In genomic region chr7:102287082-102287464, GRCh38 we compare ENCODE assay signal across 8 cellular contexts. TPM values are rescaled to one million over a fixed set of nuclear protein-coding genes. Genes with fewer than 3 reads are reported as not detected.
DNase-seq lines count a peak whose midpoint lies in the region; ATAC-seq, FAIRE-seq and TF ChIP-seq lines count a peak whose summit lies in the region.

No MANE protein-coding gene starts in this region.

- no peaks in the 10 kb centered on the region for H4K20me1 ChIP-seq in GM12878 (ENCODE audit: control insufficient read depth, insufficient read depth)

- SMC1A ChIA-PET in GM12878 (lab: Charles Lee; ENCODE audit: uncharacterized antibody, unreplicated experiment), result interaction anchor here (1.2 to 6.8 kb wide), 4 partner anchors 18 to 107 kb away, joined by 4 to 91 read pairs (median 22); no protein-coding TSS in a partner anchor

- ATAC-seq in HG02981 (IDR thresholded peaks at IDR 0.05; ENCODE audit: unreplicated experiment), result peak; percentile 16
- ATAC-seq in GM12878, result peak; percentile 30

- FAIRE-seq in GM12878 (lab: Jason Lieb, UNC), result no peak

- no peak overlapping the region for H3K27ac Mint-ChIP-seq in CD14-positive monocyte

- peak overlapping the region in 1 of 2 experiments; percentile 68 for H3K4ac ChIP-seq in mesenchymal stem cell (ENCODE audit: low read depth in 1 of 2, low read length in 2 of 2)

- peak overlapping the region; percentile 67 for H3K4me3 ChIP-seq in GM12878
- H3K4me3 ChIP-seq in mesenchymal stem cell (ENCODE audit: insufficient read depth in 1 of 2, low read depth in 1 of 2, low read length in 2 of 2), result peak overlapping the region; percentile 83
- H3K4me3 ChIP-seq in vagina, result peak overlapping the region; percentile 67 to 97

- peaks cover 10 to 11% of the 10 kb centered on the region in 2 donors for H3K36me3 Mint-ChIP-seq in CD14-positive monocyte

- BruUV-seq in GM12878 (replicated peaks; lab: Mats Ljungman, UMichigan), result no TSS peak

- WGBS in GM12878 (ENCODE audit: insufficient coverage, insufficient replicate concordance, low lambda C conversion rate, missing lambda C conversion rate), result 3% methylated on average over 13 of the region's 38 CpGs
- under 1% methylated on average over 30 of the region's 38 CpGs for WGBS in mesenchymal stem cell

- H3K4me3 Mint-ChIP-seq in CD14-positive monocyte, result peak overlapping the region; percentile 75 to 80

- H3K4me1 ChIP-seq in GM12878 (ENCODE audit: control insufficient read depth, insufficient read depth, low read length), result peaks cover 57% of the 10 kb centered on the region
- peaks cover 32% of the 10 kb centered on the region for H3K4me1 ChIP-seq in mesenchymal stem cell (ENCODE audit: control insufficient read depth, insufficient read depth, low read depth, low read length)
- peaks cover 38% of the 10 kb centered on the region for H3K4me1 ChIP-seq in vagina

- TF ChIP-seq EP300 in GM12878 (IDR thresholded peaks at IDR 0.05; ENCODE audit: borderline replicate concordance in 1 of 2, control insufficient read depth in 1 of 2, low read depth in 2 of 2, low read length in 2 of 2), result no peak

- H3K14ac ChIP-seq in mesenchymal stem cell (ENCODE audit: low read length in 2 of 2), result peak overlapping the region in 1 of 2 experiments; percentile 71

- H3K9me3 ChIP-seq in GM12878 (replicated peaks; ENCODE audit: control insufficient read depth, insufficient read depth, low read length), result no peaks in the 10 kb centered on the region
- no peaks in the 10 kb centered on the region for H3K9me3 ChIP-seq in mesenchymal stem cell (ENCODE audit: control insufficient read depth, low read length)
- H3K9me3 ChIP-seq in vagina, result no peaks in the 10 kb centered on the region

- peak overlapping the region; percentile 47; the same call in 1 of the 2 replicates for H2AFZ ChIP-seq in GM12878 (ENCODE audit: control insufficient read depth, low read depth, low read length)
- H2AFZ ChIP-seq in mesenchymal stem cell (ENCODE audit: low read depth, low read length), result peak overlapping the region; percentile 72

- H3K9ac ChIP-seq in GM12878 (ENCODE audit: control insufficient read depth, insufficient read depth, low read length) (peak overlapping the region; percentile 72), mesenchymal stem cell (ENCODE audit: low read length) (peak overlapping the region; percentile 74)

- H2BK5ac ChIP-seq in mesenchymal stem cell (ENCODE audit: low read depth, low read length, poor library complexity, severe bottlenecking), result no peak overlapping the region

- peak overlapping the region; percentile 60 for H2BK15ac ChIP-seq in mesenchymal stem cell (ENCODE audit: low read depth, poor library complexity, severe bottlenecking)

- H3K27me3 ChIP-seq in GM12878 (replicated peaks in 1 of 2; ENCODE audit: control insufficient read depth in 2 of 2, insufficient read depth in 2 of 2, low read length in 1 of 2), result no peaks in the 10 kb centered on the region
- H3K27me3 ChIP-seq in mesenchymal stem cell (ENCODE audit: control insufficient read depth in 1 of 2, insufficient read depth in 1 of 2, low read length in 2 of 2), result peaks cover 11 to 29% of the 10 kb centered on the region in 2 experiments
- no peaks in the 10 kb centered on the region for H3K27me3 ChIP-seq in vagina

- H4K8ac ChIP-seq in mesenchymal stem cell (ENCODE audit: low read length), result peak overlapping the region; percentile 4

- peak overlapping the region; percentile 31 to 58 for H3K18ac ChIP-seq in mesenchymal stem cell (ENCODE audit: low read depth in 1 of 2, low read length in 2 of 2)

- no peak overlapping the region for H4K91ac ChIP-seq in mesenchymal stem cell (ENCODE audit: low read length)

- no peaks in the 10 kb centered on the region for H3K9me3 Mint-ChIP-seq in CD14-positive monocyte

- peaks cover 44% of the 10 kb centered on the region for H3K4me1 Mint-ChIP-seq in CD14-positive monocyte

- TF ChIP-seq CTCF in CD14-positive monocyte (IDR thresholded peaks at IDR 0.05) (no peak), GM12878 (IDR thresholded peaks at IDR 0.05 in 2 of 3, conservative IDR thresholded peaks at IDR 0.05 in 1 of 3; ENCODE audit: control insufficient read depth in 2 of 3, extremely low read depth in 1 of 3, insufficient read depth in 1 of 3, low read depth in 3 of 3, low read length in 3 of 3) (no peak), vagina (IDR thresholded peaks at IDR 0.05) (no peak), GM10248 (IDR thresholded peaks at IDR 0.05; ENCODE audit: control extremely low read depth, extremely low read depth, low read depth, missing control alignments) (no peak)

- intact Hi-C loops in CD14-positive monocyte (cut with micrococcal nuclease) (loop anchor here (2.0 to 10.0 kb wide), 3 partner anchors 20 to 178 kb away; partner anchors contain the start of genes ALKBH4 (in 1 of the 2) and LRWD1 (in 1 of the 2)), GM12878 (cut with micrococcal nuclease; ENCODE audit: unreplicated experiment) (loop anchor here (1.0 to 5.0 kb wide), 2 partner anchors 20 to 180 kb away; no protein-coding TSS in a partner anchor), vagina (cut with DNase I) (no loop called here)

- no peak overlapping the region for H3K23ac ChIP-seq in mesenchymal stem cell (ENCODE audit: low read length in 2 of 2)

- in situ Hi-C loops in GM12878 (cut with MboI), result loop anchor here (5.0 kb wide), 1 partner anchor 165 kb away; no protein-coding TSS in a partner anchor

- H2AK5ac ChIP-seq in mesenchymal stem cell (ENCODE audit: low read length, severe bottlenecking), result no peak overlapping the region

- H3K36me3 ChIP-seq in GM12878 (ENCODE audit: control insufficient read depth in 2 of 2, insufficient read depth in 2 of 2, low read length in 1 of 2) (no peaks in the 10 kb centered on the region; a peak in 1 of 4 replicates), mesenchymal stem cell (ENCODE audit: control insufficient read depth in 1 of 2, insufficient read depth in 2 of 2, low read depth in 1 of 2, low read length in 2 of 2) (peaks cover 0 to 7% of the 10 kb centered on the region in 2 experiments), vagina (no peaks in the 10 kb centered on the region)

- peaks cover 46% of the 10 kb centered on the region for H3K79me2 ChIP-seq in GM12878 (ENCODE audit: control insufficient read depth, insufficient read depth, low read length)

- H2BK12ac ChIP-seq in mesenchymal stem cell (ENCODE audit: low read length in 2 of 2), result peak overlapping the region in 1 of 2 experiments; percentile 90

- DNase-seq in CD14-positive monocyte (ENCODE audit: low spot score) (no peak), GM12878 (ENCODE audit: low read depth, low spot score) (no peak), mesenchymal stem cell (no peak), vagina (ENCODE audit: extremely low spot score in 2 of 2) (no peak), GM10248 (ENCODE audit: extremely low spot score) (no peak), Ammon's horn (ENCODE audit: low spot score) (no peak), kidney tubule cell (ENCODE audit: low spot score) (no peak)

- peaks cover 0 to 9% (median 2%) of the 10 kb centered on the region in 3 donors for H3K27me3 Mint-ChIP-seq in CD14-positive monocyte (ENCODE audit: low read depth in 3 of 3)

- H3K79me1 ChIP-seq in mesenchymal stem cell (replicated peaks; ENCODE audit: low read length, poor library complexity, severe bottlenecking), result peaks cover 22% of the 10 kb centered on the region

- POLR2A ChIA-PET in GM12878 (lab: Charles Lee), result interaction anchor here (1.1 to 3.9 kb wide), 7 partner anchors 9 to 301 kb away, joined by 3 to 34 read pairs (median 3); partner anchors contain the start of gene PRKRIP1
- POLR2A ChIA-PET in GM10248 (lab: Yijun Ruan, JAX), result interaction anchor here (1.4 kb wide), 1 partner anchor 15 kb away, joined by 4 read pairs; no protein-coding TSS in a partner anchor

- peak overlapping the region; percentile 75; the same call in 1 of the 2 replicates for H3K4me2 ChIP-seq in GM12878 (ENCODE audit: control insufficient read depth, insufficient read depth)
- H3K4me2 ChIP-seq in mesenchymal stem cell (ENCODE audit: low read length, poor library complexity, severe bottlenecking), result peak overlapping the region; percentile 100

- TF ChIP-seq POLR2A in GM12878 (IDR thresholded peaks at IDR 0.05; ENCODE audit: low read depth, low read length) (no peak), vagina (IDR thresholded peaks at IDR 0.05) (no peak)

- peak overlapping the region; percentile 70 for H3K27ac ChIP-seq in GM12878 (ENCODE audit: control insufficient read depth, insufficient read depth)
- H3K27ac ChIP-seq in mesenchymal stem cell (ENCODE audit: low read length, poor library complexity, severe bottlenecking), result no peak overlapping the region
- H3K27ac ChIP-seq in vagina, result peak overlapping the region; percentile 76

- no peak overlapping the region for H2BK120ac ChIP-seq in mesenchymal stem cell (ENCODE audit: low read depth, low read length)

- RAD21 ChIA-PET in GM12878 (lab: Charles Lee; ENCODE audit: unreplicated experiment), result interaction anchor here (0.5 to 6.0 kb wide), 9 partner anchors 8 to 109 kb away, joined by 3 to 121 read pairs (median 6); partner anchors contain the start of gene PRKRIP1

- no peak for TF ChIP-seq RAD21 in GM12878 (IDR thresholded peaks at IDR 0.05; ENCODE audit: insufficient read depth, low read depth, low read length)

- CTCF ChIA-PET in GM12878 (lab: Yijun Ruan, JAX) (interaction anchor here (0.7 to 5.7 kb wide), 10 partner anchors 8 to 540 kb away, joined by 3 to 62 read pairs (median 6); partner anchors contain the start of gene PRKRIP1), GM10248 (lab: Yijun Ruan, JAX) (interaction anchor here (1.4 to 3.4 kb wide), 4 partner anchors 8 to 76 kb away, joined by 3 to 13 read pairs (median 6); no protein-coding TSS in a partner anchor)

RNA-seq across cellular contexts. Expression of gene SH2B2, which starts 0.4 kb away (rescaled TPM):
- polyA plus RNA-seq in CD14-positive monocyte (1 to 10 TPM; 3.8 to 4.7 TPM), GM12878 (2011; rRNA removed) (4.4 and 6.1 TPM in 2 replicates), GM12878 (2014; fragmentation: Illumina TruSeq; extraction: Trizol) (1.2 and 6.7 TPM in 2 replicates), GM12878 (2014; fragmentation: Nextera tagmentation; extraction: Ambion mirVana) (under 1 TPM in 1 of 2 experiments, not detected in 1; 0.13 TPM), GM12878 (2014; rRNA removed) (30.6 and 37.2 TPM in 2 replicates), GM12878 (2016; fragmentation: Nextera tagmentation; extraction: Ambion mirVana) (10 to 100 TPM in 1 of 2 experiments, 1 to 10 TPM in 1; 1.4 to 24.6 TPM)
- total RNA-seq in GM12878 (2013; cell fraction: nucleolus; rRNA removed), result 23.0 and 36.2 TPM in 2 replicates
- total RNA-seq in GM12878 (2014; rRNA removed) (17.7 and 29.7 TPM in 2 replicates), GM12878 (2014; rRNA removed; fragmentation: Illumina TruSeq; extraction: Trizol) (6.2 and 7.4 TPM in 2 replicates), GM12878 (2021) (54.1 and 55.1 TPM in 2 replicates), vagina (8.8 TPM)
- polyA plus RNA-seq in GM12878 (2011; ENCODE audit: low read depth), result 4.9 TPM
- 11.5 and 16.0 TPM in 2 replicates for polyA plus RNA-seq in GM12878 (2011; cell fraction: cytosol; rRNA removed)
- polyA plus RNA-seq in GM12878 (2011; cell fraction: nucleus; rRNA removed), result 10.7 and 19.6 TPM in 2 replicates
- polyA plus RNA-seq in GM12878 (2012), result 28.7 and 31.7 TPM in 2 replicates
- 9.5 and 10.2 TPM in 2 replicates for polyA minus RNA-seq in GM12878 (2011; rRNA and poly(A)+ RNA removed)
- 9.9 and 12.2 TPM in 2 replicates for polyA minus RNA-seq in GM12878 (2011; cell fraction: cytosol; rRNA and poly(A)+ RNA removed)
- 3.9 and 7.9 TPM in 2 replicates for polyA minus RNA-seq in GM12878 (2011; cell fraction: nucleus; rRNA and poly(A)+ RNA removed)
- 2.3 TPM for polyA plus RNA-seq in mesenchymal stem cell (2013, experiment 1 of 2)
- polyA plus RNA-seq in mesenchymal stem cell (2013, experiment 2 of 2), result 1.9 TPM
